1 cellular context compared by ENCODE assay signal in the genomic region with DNA sequence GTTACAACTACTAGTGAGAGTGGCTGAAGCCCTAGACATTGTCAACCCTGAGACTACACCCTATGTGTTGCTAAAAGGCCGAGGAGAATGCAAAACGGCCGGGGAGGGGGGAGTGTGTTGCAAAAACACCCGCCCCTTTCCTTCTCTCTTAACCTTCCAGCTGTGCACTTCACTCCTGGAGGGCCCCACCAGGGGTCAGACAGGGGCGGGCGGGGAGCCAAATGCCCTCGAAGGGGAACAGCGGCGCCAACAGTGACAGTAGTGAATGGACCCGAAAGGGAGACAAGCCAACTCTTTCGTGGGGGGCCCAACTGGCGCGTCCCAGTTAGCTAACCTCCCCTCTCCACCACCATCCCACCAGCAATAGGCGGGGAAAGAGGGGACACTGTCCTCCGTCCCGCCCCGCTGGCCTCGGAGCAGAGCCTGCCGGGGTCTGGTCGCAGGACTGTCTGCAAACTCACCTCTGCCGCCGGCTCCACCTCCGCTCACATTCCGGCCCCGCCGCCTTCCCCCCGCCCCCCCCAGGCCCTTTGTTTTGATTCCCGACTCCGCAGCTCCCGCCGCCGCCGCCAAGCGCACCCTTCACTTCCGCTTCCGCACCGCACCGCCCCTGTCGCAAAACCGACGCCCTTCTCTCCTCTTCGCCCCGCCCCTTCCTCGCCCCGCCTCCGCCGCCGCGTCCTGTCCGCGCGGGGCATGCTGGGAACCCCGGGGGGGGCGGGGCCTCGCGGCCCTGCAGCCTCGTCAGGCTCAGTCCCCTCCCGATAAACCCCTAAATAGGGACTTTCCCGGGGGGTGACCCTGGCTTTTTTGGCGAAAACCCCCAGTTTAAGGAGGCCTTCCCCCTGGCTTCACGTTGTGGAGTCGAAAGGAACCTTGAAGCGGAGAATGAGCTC.
TF ChIP-seq lines count a peak whose summit lies in the region.

A gene with protein sequence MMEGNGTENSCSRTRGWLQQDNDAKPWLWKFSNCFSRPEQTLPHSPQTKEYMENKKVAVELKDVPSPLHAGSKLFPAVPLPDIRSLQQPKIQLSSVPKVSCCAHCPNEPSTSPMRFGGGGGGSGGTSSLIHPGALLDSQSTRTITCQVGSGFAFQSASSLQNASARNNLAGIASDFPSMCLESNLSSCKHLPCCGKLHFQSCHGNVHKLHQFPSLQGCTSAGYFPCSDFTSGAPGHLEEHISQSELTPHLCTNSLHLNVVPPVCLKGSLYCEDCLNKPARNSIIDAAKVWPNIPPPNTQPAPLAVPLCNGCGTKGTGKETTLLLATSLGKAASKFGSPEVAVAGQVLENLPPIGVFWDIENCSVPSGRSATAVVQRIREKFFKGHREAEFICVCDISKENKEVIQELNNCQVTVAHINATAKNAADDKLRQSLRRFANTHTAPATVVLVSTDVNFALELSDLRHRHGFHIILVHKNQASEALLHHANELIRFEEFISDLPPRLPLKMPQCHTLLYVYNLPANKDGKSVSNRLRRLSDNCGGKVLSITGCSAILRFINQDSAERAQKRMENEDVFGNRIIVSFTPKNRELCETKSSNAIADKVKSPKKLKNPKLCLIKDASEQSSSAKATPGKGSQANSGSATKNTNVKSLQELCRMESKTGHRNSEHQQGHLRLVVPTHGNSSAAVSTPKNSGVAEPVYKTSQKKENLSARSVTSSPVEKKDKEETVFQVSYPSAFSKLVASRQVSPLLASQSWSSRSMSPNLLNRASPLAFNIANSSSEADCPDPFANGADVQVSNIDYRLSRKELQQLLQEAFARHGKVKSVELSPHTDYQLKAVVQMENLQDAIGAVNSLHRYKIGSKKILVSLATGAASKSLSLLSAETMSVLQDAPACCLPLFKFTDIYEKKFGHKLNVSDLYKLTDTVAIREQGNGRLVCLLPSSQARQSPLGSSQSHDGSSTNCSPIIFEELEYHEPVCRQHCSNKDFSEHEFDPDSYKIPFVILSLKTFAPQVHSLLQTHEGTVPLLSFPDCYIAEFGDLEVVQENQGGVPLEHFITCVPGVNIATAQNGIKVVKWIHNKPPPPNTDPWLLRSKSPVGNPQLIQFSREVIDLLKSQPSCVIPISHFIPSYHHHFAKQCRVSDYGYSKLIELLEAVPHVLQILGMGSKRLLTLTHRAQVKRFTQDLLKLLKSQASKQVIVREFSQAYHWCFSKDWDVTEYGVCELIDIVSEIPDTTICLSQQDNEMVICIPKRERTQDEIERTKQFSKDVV (N-terminal part only) (minus strand): TSS at position 598 of the 896 bp plus-strand sequence. CDS start 3,921 bp downstream, outside the sequence.

TF ChIP-seq in K562, 482 proteins besides CTCF, POLR2A, EP300 and RAD21 (continued from another document and continues in another):
- TF ChIP-seq RREB1 (CRISPR knock-in tag; IDR thresholded peaks at IDR 0.05), result peak; percentile 76; the same call in 1 of the 2 replicates
- no peak for TF ChIP-seq FOXK1 (CRISPR knock-in tag; IDR thresholded peaks at IDR 0.05; ENCODE audit: borderline replicate concordance)
- TF ChIP-seq ZKSCAN3 (CRISPR knock-in tag; IDR thresholded peaks at IDR 0.05), result no peak
- TF ChIP-seq TARDBP (IDR thresholded peaks at IDR 0.05), result 0 out of 2 replicates have a peak, but pooled peaks have one; percentile 23
- TF ChIP-seq ETV1 (tag; conservative IDR thresholded peaks at IDR 0.05; ENCODE audit: low read depth), result peak; percentile 37
- TF ChIP-seq CBFB (CRISPR knock-in tag; IDR thresholded peaks at IDR 0.05), result no peak
- TF ChIP-seq RBM15 (IDR thresholded peaks at IDR 0.05; ENCODE audit: insufficient read depth, low read length), result no peak
- no peak; the same call in 1 of the 2 replicates for TF ChIP-seq TCF7 (IDR thresholded peaks at IDR 0.05; ENCODE audit: borderline replicate concordance)
- TF ChIP-seq ZNF134 (CRISPR knock-in tag; conservative IDR thresholded peaks at IDR 0.05), result no peak
- TF ChIP-seq U2AF2 (optimal IDR thresholded peaks at IDR 0.05; ENCODE audit: low read depth, low read length), result no peak
- TF ChIP-seq SREBF2 (CRISPR knock-in tag; IDR thresholded peaks at IDR 0.05), result no peak
- no peak for TF ChIP-seq KDM1A (IDR thresholded peaks at IDR 0.05)
- no peak for TF ChIP-seq GABPB2 (CRISPR knock-in tag; conservative IDR thresholded peaks at IDR 0.05)
- peak; percentile 34 for TF ChIP-seq FIP1L1 (IDR thresholded peaks at IDR 0.05; ENCODE audit: low read depth, low read length, poor library complexity, severe bottlenecking)
- peak; percentile 66 for TF ChIP-seq KLF6 (CRISPR knock-in tag; IDR thresholded peaks at IDR 0.05; ENCODE audit: borderline replicate concordance)
- TF ChIP-seq ZNF695 (CRISPR knock-in tag; IDR thresholded peaks at IDR 0.05), result no peak
- no peak for TF ChIP-seq ZFPM2 (CRISPR knock-in tag; IDR thresholded peaks at IDR 0.05)
- TF ChIP-seq TOE1 (IDR thresholded peaks at IDR 0.05; ENCODE audit: borderline replicate concordance), result peak; percentile 86
- TF ChIP-seq TOE1 (CRISPR knock-in tag; IDR thresholded peaks at IDR 0.05; ENCODE audit: borderline replicate concordance, low read depth), result no peak
- no peak for TF ChIP-seq NFE2L1 (tag; IDR thresholded peaks at IDR 0.05; ENCODE audit: borderline replicate concordance, low read depth)
- TF ChIP-seq STAG1 (CRISPR knock-in tag; IDR thresholded peaks at IDR 0.05; ENCODE audit: borderline replicate concordance), result no peak
- TF ChIP-seq ZNF384 (IDR thresholded peaks at IDR 0.05; ENCODE audit: low read depth, low read length), result 0 out of 2 replicates have a peak, but pooled peaks have one; percentile 43
- TF ChIP-seq TAF15 (IDR thresholded peaks at IDR 0.05; ENCODE audit: low read depth, low read length), result no peak
- no peak for TF ChIP-seq GTF2A2 (tag; IDR thresholded peaks at IDR 0.05)
- TF ChIP-seq KAT8 (IDR thresholded peaks at IDR 0.05; ENCODE audit: low read depth), result no peak
- TF ChIP-seq STAT5A (IDR thresholded peaks at IDR 0.05; ENCODE audit: borderline replicate concordance, low read length), result no peak; the same call in 1 of the 2 replicates
- TF ChIP-seq, protein P1, sequence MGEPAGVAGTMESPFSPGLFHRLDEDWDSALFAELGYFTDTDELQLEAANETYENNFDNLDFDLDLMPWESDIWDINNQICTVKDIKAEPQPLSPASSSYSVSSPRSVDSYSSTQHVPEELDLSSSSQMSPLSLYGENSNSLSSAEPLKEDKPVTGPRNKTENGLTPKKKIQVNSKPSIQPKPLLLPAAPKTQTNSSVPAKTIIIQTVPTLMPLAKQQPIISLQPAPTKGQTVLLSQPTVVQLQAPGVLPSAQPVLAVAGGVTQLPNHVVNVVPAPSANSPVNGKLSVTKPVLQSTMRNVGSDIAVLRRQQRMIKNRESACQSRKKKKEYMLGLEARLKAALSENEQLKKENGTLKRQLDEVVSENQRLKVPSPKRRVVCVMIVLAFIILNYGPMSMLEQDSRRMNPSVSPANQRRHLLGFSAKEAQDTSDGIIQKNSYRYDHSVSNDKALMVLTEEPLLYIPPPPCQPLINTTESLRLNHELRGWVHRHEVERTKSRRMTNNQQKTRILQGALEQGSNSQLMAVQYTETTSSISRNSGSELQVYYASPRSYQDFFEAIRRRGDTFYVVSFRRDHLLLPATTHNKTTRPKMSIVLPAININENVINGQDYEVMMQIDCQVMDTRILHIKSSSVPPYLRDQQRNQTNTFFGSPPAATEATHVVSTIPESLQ (CRISPR knock-in tag; IDR thresholded peaks at IDR 0.05), result no peak
- TF ChIP-seq ZNF24 (IDR thresholded peaks at IDR 0.05), result no peak
- TF ChIP-seq, protein P2, sequence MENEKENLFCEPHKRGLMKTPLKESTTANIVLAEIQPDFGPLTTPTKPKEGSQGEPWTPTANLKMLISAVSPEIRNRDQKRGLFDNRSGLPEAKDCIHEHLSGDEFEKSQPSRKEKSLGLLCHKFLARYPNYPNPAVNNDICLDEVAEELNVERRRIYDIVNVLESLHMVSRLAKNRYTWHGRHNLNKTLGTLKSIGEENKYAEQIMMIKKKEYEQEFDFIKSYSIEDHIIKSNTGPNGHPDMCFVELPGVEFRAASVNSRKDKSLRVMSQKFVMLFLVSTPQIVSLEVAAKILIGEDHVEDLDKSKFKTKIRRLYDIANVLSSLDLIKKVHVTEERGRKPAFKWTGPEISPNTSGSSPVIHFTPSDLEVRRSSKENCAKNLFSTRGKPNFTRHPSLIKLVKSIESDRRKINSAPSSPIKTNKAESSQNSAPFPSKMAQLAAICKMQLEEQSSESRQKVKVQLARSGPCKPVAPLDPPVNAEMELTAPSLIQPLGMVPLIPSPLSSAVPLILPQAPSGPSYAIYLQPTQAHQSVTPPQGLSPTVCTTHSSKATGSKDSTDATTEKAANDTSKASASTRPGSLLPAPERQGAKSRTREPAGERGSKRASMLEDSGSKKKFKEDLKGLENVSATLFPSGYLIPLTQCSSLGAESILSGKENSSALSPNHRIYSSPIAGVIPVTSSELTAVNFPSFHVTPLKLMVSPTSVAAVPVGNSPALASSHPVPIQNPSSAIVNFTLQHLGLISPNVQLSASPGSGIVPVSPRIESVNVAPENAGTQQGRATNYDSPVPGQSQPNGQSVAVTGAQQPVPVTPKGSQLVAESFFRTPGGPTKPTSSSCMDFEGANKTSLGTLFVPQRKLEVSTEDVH (IDR thresholded peaks at IDR 0.05; ENCODE audit: low read depth, partially characterized antibody), result no peak
- TF ChIP-seq, protein P3, sequence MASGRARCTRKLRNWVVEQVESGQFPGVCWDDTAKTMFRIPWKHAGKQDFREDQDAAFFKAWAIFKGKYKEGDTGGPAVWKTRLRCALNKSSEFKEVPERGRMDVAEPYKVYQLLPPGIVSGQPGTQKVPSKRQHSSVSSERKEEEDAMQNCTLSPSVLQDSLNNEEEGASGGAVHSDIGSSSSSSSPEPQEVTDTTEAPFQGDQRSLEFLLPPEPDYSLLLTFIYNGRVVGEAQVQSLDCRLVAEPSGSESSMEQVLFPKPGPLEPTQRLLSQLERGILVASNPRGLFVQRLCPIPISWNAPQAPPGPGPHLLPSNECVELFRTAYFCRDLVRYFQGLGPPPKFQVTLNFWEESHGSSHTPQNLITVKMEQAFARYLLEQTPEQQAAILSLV (tag; IDR thresholded peaks at IDR 0.05), result no peak
- no peak for TF ChIP-seq TFAM (CRISPR knock-in tag; conservative IDR thresholded peaks at IDR 0.05)
- TF ChIP-seq TCF7L2 (IDR thresholded peaks at IDR 0.05; ENCODE audit: low read depth, low read length), result peak; percentile 72
- no peak for TF ChIP-seq MYNN (IDR thresholded peaks at IDR 0.05)
- TF ChIP-seq MYNN (CRISPR knock-in tag; IDR thresholded peaks at IDR 0.05), result no peak
- TF ChIP-seq ZBTB17 (CRISPR knock-in tag; IDR thresholded peaks at IDR 0.05), result no peak
- TF ChIP-seq, protein P4, sequence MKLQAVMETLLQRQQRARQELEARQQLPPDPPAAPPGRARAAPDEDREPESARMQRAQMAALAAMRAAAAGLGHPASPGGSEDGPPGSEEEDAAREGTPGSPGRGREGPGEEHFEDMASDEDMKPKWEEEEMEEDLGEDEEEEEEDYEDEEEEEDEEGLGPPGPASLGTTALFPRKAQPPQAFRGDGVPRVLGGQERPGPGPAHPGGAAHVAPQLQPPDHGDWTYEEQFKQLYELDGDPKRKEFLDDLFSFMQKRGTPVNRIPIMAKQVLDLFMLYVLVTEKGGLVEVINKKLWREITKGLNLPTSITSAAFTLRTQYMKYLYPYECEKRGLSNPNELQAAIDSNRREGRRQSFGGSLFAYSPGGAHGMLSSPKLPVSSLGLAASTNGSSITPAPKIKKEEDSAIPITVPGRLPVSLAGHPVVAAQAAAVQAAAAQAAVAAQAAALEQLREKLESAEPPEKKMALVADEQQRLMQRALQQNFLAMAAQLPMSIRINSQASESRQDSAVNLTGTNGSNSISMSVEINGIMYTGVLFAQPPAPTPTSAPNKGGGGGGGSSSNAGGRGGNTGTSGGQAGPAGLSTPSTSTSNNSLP (IDR thresholded peaks at IDR 0.05; ENCODE audit: borderline replicate concordance, low read depth, low read length), result no peak
- TF ChIP-seq SRF (CRISPR knock-in tag; IDR thresholded peaks at IDR 0.05), result no peak; a peak in 2 of 4 replicates
- no peak for TF ChIP-seq PTRF (tag; IDR thresholded peaks at IDR 0.05)
- TF ChIP-seq EZH2 (IDR thresholded peaks at IDR 0.05; ENCODE audit: borderline replicate concordance, low read depth, low read length), result no peak
- no peak for TF ChIP-seq CSDE1 (IDR thresholded peaks at IDR 0.05)
- peak; percentile 84 for TF ChIP-seq CEBPB (tag; IDR thresholded peaks at IDR 0.05)
- no peak for TF ChIP-seq PHF21A (IDR thresholded peaks at IDR 0.05; ENCODE audit: borderline replicate concordance, low read depth)
- TF ChIP-seq MYBL2 (IDR thresholded peaks at IDR 0.05; ENCODE audit: low read depth), result no peak
- TF ChIP-seq MYBL2 (CRISPR knock-in tag; IDR thresholded peaks at IDR 0.05; ENCODE audit: borderline replicate concordance), result no peak
- peak; percentile 59; the same call in 1 of the 2 replicates for TF ChIP-seq RB1 (IDR thresholded peaks at IDR 0.05; ENCODE audit: low read depth)
- no peak for TF ChIP-seq ZNF707 (CRISPR knock-in tag; conservative IDR thresholded peaks at IDR 0.05)
- TF ChIP-seq BCL6 (CRISPR knock-in tag; IDR thresholded peaks at IDR 0.05), result no peak
- TF ChIP-seq LARP7 (IDR thresholded peaks at IDR 0.05), result no peak
